Comparison of ENCODE assay signal across 1 cellular context in genomic region chr19:1438035-1438932, GRCh38.
TF ChIP-seq lines count a peak whose summit lies in the region.

Gene RPS15, plus strand, starts transcription at chr19:1438396. Its CDS starts 30 bp downstream, at chr19:1438426.

TF ChIP-seq in HepG2, 621 proteins besides CTCF, POLR2A, EP300 and RAD21 (continued from another document and continues in another):
- TF ChIP-seq ELK4 (CRISPR knock-in tag; IDR thresholded peaks at IDR 0.05; ENCODE audit: borderline replicate concordance) (peak; percentile 83; the same call in 1 of the 2 replicates), ZNF605 (CRISPR knock-in tag; IDR thresholded peaks at IDR 0.05) (peak; percentile 90), SALL2 (CRISPR knock-in tag; IDR thresholded peaks at IDR 0.05) (peak; percentile 99), PTBP1 (IDR thresholded peaks at IDR 0.05; ENCODE audit: low read depth, low read length, poor library complexity, severe bottlenecking) (no peak), ZNF430 (CRISPR knock-in tag; IDR thresholded peaks at IDR 0.05) (peak; percentile 68), SNAPC5 (CRISPR knock-in tag; IDR thresholded peaks at IDR 0.05; ENCODE audit: borderline replicate concordance) (no peak), LRRFIP1 (CRISPR knock-in tag; conservative IDR thresholded peaks at IDR 0.05) (no peak), GPBP1L1 (CRISPR knock-in tag; IDR thresholded peaks at IDR 0.05) (no peak), HOXA7 (CRISPR knock-in tag; IDR thresholded peaks at IDR 0.05) (peak; percentile 94; the same call in 1 of the 2 replicates), KDM1A (CRISPR knock-in tag; IDR thresholded peaks at IDR 0.05) (no peak), ATF7-NPFF (CRISPR knock-in tag; IDR thresholded peaks at IDR 0.05; ENCODE audit: low read depth) (peak; percentile 94), CENPT (CRISPR knock-in tag; IDR thresholded peaks at IDR 0.05; ENCODE audit: low read depth) (0 out of 2 replicates have a peak, but pooled peaks have one; percentile 56), RNF219 (CRISPR knock-in tag; IDR thresholded peaks at IDR 0.05) (no peak; the same call in 1 of the 2 replicates), RFX1 (IDR thresholded peaks at IDR 0.05) (no peak), ZNF329 (CRISPR knock-in tag; IDR thresholded peaks at IDR 0.05; ENCODE audit: low read depth) (no peak), HNF1A (IDR thresholded peaks at IDR 0.05; ENCODE audit: low read depth) (no peak), HNF1A (CRISPR knock-in tag; IDR thresholded peaks at IDR 0.05; ENCODE audit: borderline replicate concordance) (peak; percentile 85; the same call in 1 of the 2 replicates), TBX2 (CRISPR knock-in tag; IDR thresholded peaks at IDR 0.05; ENCODE audit: borderline replicate concordance) (peak; percentile 93), CBX5 (CRISPR knock-in tag; IDR thresholded peaks at IDR 0.05; ENCODE audit: borderline replicate concordance) (peak; percentile 98; the same call in 1 of the 2 replicates), ZNF121 (CRISPR knock-in tag; IDR thresholded peaks at IDR 0.05) (no peak; the same call in 1 of the 2 replicates), SKIL (CRISPR knock-in tag; IDR thresholded peaks at IDR 0.05; ENCODE audit: borderline replicate concordance) (peak; percentile 67), ZNF10 (CRISPR knock-in tag; IDR thresholded peaks at IDR 0.05; ENCODE audit: borderline replicate concordance, low read depth) (no peak), TERF1 (CRISPR knock-in tag; IDR thresholded peaks at IDR 0.05) (peak; percentile 72; the same call in 1 of the 2 replicates), BRF2 (CRISPR knock-in tag; IDR thresholded peaks at IDR 0.05) (peak; percentile 73; the same call in 1 of the 2 replicates), JUNB (CRISPR knock-in tag; IDR thresholded peaks at IDR 0.05; ENCODE audit: borderline replicate concordance) (peak; percentile 65), ZNF407 (CRISPR knock-in tag; IDR thresholded peaks at IDR 0.05; ENCODE audit: not compliant biosample characterization) (peak; percentile 82), ATRX (CRISPR knock-in tag; IDR thresholded peaks at IDR 0.05; ENCODE audit: borderline replicate concordance) (no peak), GATAD2A (CRISPR knock-in tag; IDR thresholded peaks at IDR 0.05) (peak; percentile 75)
